In the genomic region with DNA sequence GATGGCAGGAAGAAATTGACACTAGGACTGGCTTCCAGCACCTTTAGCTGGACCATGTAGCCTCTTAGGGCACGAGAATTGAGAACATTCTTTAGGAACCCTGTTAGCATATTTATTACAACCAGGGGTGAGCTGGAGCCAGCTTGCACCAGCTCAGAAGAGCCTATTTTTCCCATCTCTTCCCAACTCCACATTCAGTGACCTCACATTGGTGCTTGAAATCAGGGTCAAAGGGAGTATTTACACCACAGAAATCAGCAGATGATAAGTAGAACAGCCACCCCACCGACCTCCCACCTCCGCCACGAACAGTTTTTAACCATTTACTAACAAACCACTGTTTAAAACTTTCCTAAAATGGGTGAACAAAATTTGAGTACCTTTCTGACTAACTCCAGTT, we compare ENCODE assay signal across 18 cellular contexts.
DNase-seq lines count a peak whose midpoint lies in the region; ATAC-seq and TF ChIP-seq lines count a peak whose summit lies in the region.
"Had no signal": no experiment of that assay in that cellular context is flagged by ENCODE, and none has a peak within 500 bp of the region (broad histone marks: within the 10 kb centered on the region; RNA-seq: fewer than 3 reads in every experiment).

No MANE protein-coding gene starts in this region.

- no peak overlapping the region for H3K4me3 Mint-ChIP-seq in mesothelial cell of epicardium
- H3K4me3 Mint-ChIP-seq: activated CD8-positive, alpha-beta T cell treated with anti-CD3 and anti-CD28 coated beads, Interleukin-2, amount 10 ng/mL, durations not matched to agents 7 days and 5 days; activated naive CD8-positive, alpha-beta T cell treated with anti-CD3 and anti-CD28 coated beads for 36 hours; activated T-cell treated with anti-CD3 and anti-CD28 coated beads, Interleukin-2, amount 50 U/mL, for 72 hours; CD8-positive, alpha-beta memory T cell; memory B cell had no signal

- H3K36me3 Mint-ChIP-seq in mesothelial cell of epicardium = no peaks in the 10 kb centered on the region
- H3K36me3 Mint-ChIP-seq: activated naive CD8-positive, alpha-beta T cell treated with anti-CD3 and anti-CD28 coated beads for 36 hours; CD8-positive, alpha-beta memory T cell; memory B cell had no signal

- H3K36me3 ChIP-seq in ascending aorta (no peaks in the 10 kb centered on the region), mesodermal cell (ENCODE audit: control insufficient read depth, insufficient read depth, low read length) (no peaks in the 10 kb centered on the region), suprapubic skin (no peaks in the 10 kb centered on the region)
- H3K36me3 ChIP-seq: Peyer's patch had no signal

- no peaks in the 10 kb centered on the region for H3K27me3 Mint-ChIP-seq in mesothelial cell of epicardium (ENCODE audit: low read depth)

- no peak for TF ChIP-seq EP300 in suprapubic skin (IDR thresholded peaks at IDR 0.05)

- H3K4me1 Mint-ChIP-seq in mesothelial cell of epicardium = peaks cover 14% of the 10 kb centered on the region
- H3K4me1 Mint-ChIP-seq: memory B cell had no signal

- ATAC-seq in GM18502 (IDR thresholded peaks at IDR 0.05; ENCODE audit: poor library complexity, unreplicated experiment) (peak; percentile 18), GM19023 (IDR thresholded peaks at IDR 0.05; ENCODE audit: unreplicated experiment) (no peak)
- ATAC-seq: activated CD8-positive, alpha-beta T cell treated with anti-CD3 and anti-CD28 coated beads, Interleukin-2, amount 10 ng/mL, durations not matched to agents 7 days and 5 days; activated T-cell treated with anti-CD3 and anti-CD28 coated beads, Interleukin-2, amount 50 U/mL, for 72 hours; foreskin keratinocyte had no signal

- DNase-seq in ascending aorta (ENCODE audit: low spot score in 2 of 2) = no peak
- no peak for DNase-seq in suprapubic skin (ENCODE audit: low spot score in 2 of 2)
- DNase-seq in NCI-H1092 treated with DMSO at 0.1 percent for 48 hours (lab: John Stamatoyannopoulos, UW) = no peak
- no peak for DNase-seq in NCI-H345 treated with DMSO at 0.1 percent for 48 hours (lab: John Stamatoyannopoulos, UW; ENCODE audit: unreplicated experiment)
- DNase-seq in mesothelial cell of epicardium (ENCODE audit: low spot score in 2 of 2, unreplicated experiment in 2 of 2) = no peak
- DNase-seq: activated CD8-positive, alpha-beta T cell treated with anti-CD3 and anti-CD28 coated beads, Interleukin-2, amount 10 ng/mL, durations not matched to agents 7 days and 5 days; activated naive CD8-positive, alpha-beta T cell treated with anti-CD3 and anti-CD28 coated beads for 36 hours; activated T-cell treated with anti-CD3 and anti-CD28 coated beads, Interleukin-2, amount 50 U/mL, for 72 hours; CD8-positive, alpha-beta memory T cell; central memory CD4-positive, alpha-beta T cell; foreskin keratinocyte; Peyer's patch; stimulated activated CD4-positive, alpha-beta T cell treated with anti-CD3 and anti-CD28 coated beads, Interleukin-4, amount 100 ng/mL, for 24 hours; stimulated activated CD8-positive, alpha-beta memory T cell treated with anti-CD3 and anti-CD28 coated beads, Interleukin-4, amount 100 ng/mL, for 48 hours had no signal

- no peak overlapping the region for H3K27ac Mint-ChIP-seq in mesothelial cell of epicardium
- H3K27ac Mint-ChIP-seq: activated CD8-positive, alpha-beta T cell treated with anti-CD3 and anti-CD28 coated beads, Interleukin-2, amount 10 ng/mL, durations not matched to agents 7 days and 5 days; activated naive CD8-positive, alpha-beta T cell treated with anti-CD3 and anti-CD28 coated beads for 36 hours; activated T-cell treated with anti-CD3 and anti-CD28 coated beads, Interleukin-2, amount 50 U/mL, for 72 hours; CD8-positive, alpha-beta memory T cell; memory B cell had no signal

- H3K4me1 ChIP-seq in ascending aorta (peaks cover 0 to 22% of the 10 kb centered on the region in 2 donors), mesodermal cell (ENCODE audit: control insufficient read depth, insufficient read depth, low read length, poor library complexity, severe bottlenecking) (no peaks in the 10 kb centered on the region), suprapubic skin (peaks cover 26% of the 10 kb centered on the region)
- H3K4me1 ChIP-seq: foreskin keratinocyte had no signal

- H3K27ac ChIP-seq in ascending aorta (peak overlapping the region; percentile 30 to 70), mesodermal cell (ENCODE audit: low read depth, low read length, severe bottlenecking) (peak overlapping the region; percentile 76), suprapubic skin (peak overlapping the region; percentile 55)
- H3K27ac ChIP-seq: foreskin keratinocyte had no signal

- H3K9me3 ChIP-seq in ascending aorta (no peaks in the 10 kb centered on the region), mesodermal cell (ENCODE audit: control insufficient read depth, low read length) (no peaks in the 10 kb centered on the region), suprapubic skin (no peaks in the 10 kb centered on the region)
- H3K9me3 ChIP-seq: Peyer's patch had no signal

- H3K27me3 ChIP-seq in ascending aorta = no peaks in the 10 kb centered on the region
- H3K27me3 ChIP-seq in suprapubic skin = no peaks in the 10 kb centered on the region
- H3K27me3 ChIP-seq: Peyer's patch had no signal

- intact Hi-C loops in ascending aorta (cut with DNase I) = no loop called here

- TF ChIP-seq CTCF in ascending aorta (IDR thresholded peaks at IDR 0.05) (no peak), suprapubic skin (IDR thresholded peaks at IDR 0.05) (no peak), mesothelial cell of epicardium (IDR thresholded peaks at IDR 0.05; ENCODE audit: unreplicated experiment) (no peak)

- H3K4me3 ChIP-seq in ascending aorta (no peak overlapping the region), mesodermal cell (ENCODE audit: extremely low read depth, insufficient read depth, low read length, poor library complexity, severe bottlenecking) (no peak overlapping the region), suprapubic skin (no peak overlapping the region)
- H3K4me3 ChIP-seq: Peyer's patch had no signal

- TF ChIP-seq POLR2A in suprapubic skin (IDR thresholded peaks at IDR 0.05) = no peak

- no peaks in the 10 kb centered on the region for H3K9me3 Mint-ChIP-seq in mesothelial cell of epicardium
- H3K9me3 Mint-ChIP-seq: activated naive CD8-positive, alpha-beta T cell treated with anti-CD3 and anti-CD28 coated beads for 36 hours; memory B cell had no signal

- WGBS in mesodermal cell (ENCODE audit: insufficient coverage in 2 of 2), 2 experiments = 89 to 92% methylated on average over 3 to 4 of the region's 4 CpGs
- WGBS in suprapubic skin = 59% methylated on average over 4 of the region's 4 CpGs
